Comparison of ENCODE assay signal across 13 cellular contexts in genomic region chr10:113111900-113112853, GRCh38.
A peak's percentile ranks its signal among the peaks of the same experiment; 100 is the strongest.
DNase-seq lines count a peak whose midpoint lies in the region; ATAC-seq and TF ChIP-seq lines count a peak whose summit lies in the region.
"Had no signal": no experiment of that assay in that cellular context is flagged by ENCODE, and none has a peak within 500 bp of the region (broad histone marks: within the 10 kb centered on the region; RNA-seq: fewer than 3 reads in every experiment).

No MANE protein-coding gene starts in this region.

- H3K27ac ChIP-seq in right atrium auricular region: peak overlapping the region in 1 of 2 donors; percentile 23
- no peak overlapping the region for H3K27ac ChIP-seq in mammary epithelial cell (ENCODE audit: insufficient read depth, low read depth, low read length)
- H3K27ac ChIP-seq in aorta (ENCODE audit: low read depth in 1 of 2, low read length in 2 of 2): peak overlapping the region in 1 of 2 donors; percentile 54
- H3K27ac ChIP-seq: HL-60 had no signal

- no peak for DNase-seq in Right ventricle myocardium inferior (ENCODE audit: missing footprints)
- no peak for DNase-seq in right atrium auricular region (ENCODE audit: low spot score)
- peak; percentile 39 for DNase-seq in mammary epithelial cell
- peak; percentile 72 for DNase-seq in left lobe of liver (ENCODE audit: low spot score)
- peak in 1 of 2 donors; percentile 69 for DNase-seq in aorta
- no peak for DNase-seq in activated CD8-positive, alpha-beta T cell treated with anti-CD3 and anti-CD28 coated beads for 36 hours
- DNase-seq: activated CD4-positive, CD25-positive, alpha-beta regulatory T cell treated with anti-CD3 and anti-CD28 coated beads, Interleukin-2, amount 50 U/mL, for 72 hours; activated effector memory CD4-positive, alpha-beta T cell treated with anti-CD3 and anti-CD28 coated beads, Interleukin-2, amount 50 U/mL, for 16 hours; hypothalamus; NCI-H146 had no signal

- CTCF ChIA-PET in mammary epithelial cell (lab: Charles Lee; ENCODE audit: low non-redundant PET): no interaction called here
- CTCF ChIA-PET in activated CD8-positive, alpha-beta T cell treated with anti-CD3 and anti-CD28 coated beads for 36 hours (lab: Charles Lee): no interaction called here

- no peak overlapping the region for H2AFZ ChIP-seq in mammary epithelial cell (ENCODE audit: low read depth, low read length)

- BruUV-seq in mammary epithelial cell (replicated peaks; lab: Mats Ljungman, UMichigan): no TSS peak

- no peaks in the 10 kb centered on the region for H4K20me1 ChIP-seq in mammary epithelial cell (ENCODE audit: insufficient read depth, low read length)

- no peaks in the 10 kb centered on the region for H3K27me3 ChIP-seq in right atrium auricular region
- no peaks in the 10 kb centered on the region for H3K27me3 ChIP-seq in mammary epithelial cell (ENCODE audit: insufficient read depth, low read length)
- H3K27me3 ChIP-seq in aorta (ENCODE audit: control insufficient read depth in 1 of 2, insufficient read depth in 2 of 2, low read length in 1 of 2): no peaks in the 10 kb centered on the region

- no peak overlapping the region for H3K9ac ChIP-seq in mammary epithelial cell (ENCODE audit: insufficient read depth, low read length)

- H3K79me2 ChIP-seq in mammary epithelial cell (ENCODE audit: insufficient read depth, low read length): peaks cover 16% of the 10 kb centered on the region

- TF ChIP-seq CTCF in right atrium auricular region (IDR thresholded peaks at IDR 0.05): no peak
- TF ChIP-seq CTCF in mammary epithelial cell (conservative IDR thresholded peaks at IDR 0.05 in 1 of 2, IDR thresholded peaks at IDR 0.05 in 1 of 2; ENCODE audit: extremely low read depth in 1 of 2, insufficient read depth in 1 of 2, low read depth in 1 of 2, low read length in 2 of 2): no peak
- TF ChIP-seq CTCF in activated CD8-positive, alpha-beta T cell treated with anti-CD3 and anti-CD28 coated beads for 36 hours (IDR thresholded peaks at IDR 0.05): no peak

- intact Hi-C loops in Right ventricle myocardium inferior (cut with DNase I): no loop called here
- intact Hi-C loops in mammary epithelial cell (cut with micrococcal nuclease): no loop called here
- intact Hi-C loops in aorta (cut with DNase I): no loop called here
- intact Hi-C loops in activated CD8-positive, alpha-beta T cell treated with anti-CD3 and anti-CD28 coated beads for 36 hours (cut with micrococcal nuclease): no loop called here

- H3K9me3 Mint-ChIP-seq in activated CD8-positive, alpha-beta T cell treated with anti-CD3 and anti-CD28 coated beads for 36 hours: no peaks in the 10 kb centered on the region

- H3K4me3 ChIP-seq in right atrium auricular region (no peak overlapping the region), mammary epithelial cell (replicated peaks in 1 of 3; ENCODE audit: insufficient read depth in 1 of 3, low read depth in 2 of 3, low read length in 3 of 3) (no peak overlapping the region), aorta (ENCODE audit: low read length in 2 of 2) (no peak overlapping the region)

- H3K36me3 Mint-ChIP-seq in activated CD8-positive, alpha-beta T cell treated with anti-CD3 and anti-CD28 coated beads for 36 hours (ENCODE audit: low read depth): no peaks in the 10 kb centered on the region

- no peak overlapping the region for H3K27ac Mint-ChIP-seq in activated CD8-positive, alpha-beta T cell treated with anti-CD3 and anti-CD28 coated beads for 36 hours

- H3K36me3 ChIP-seq in right atrium auricular region (no peaks in the 10 kb centered on the region), mammary epithelial cell (ENCODE audit: insufficient read depth, low read length) (no peaks in the 10 kb centered on the region), aorta (ENCODE audit: control insufficient read depth in 1 of 2, insufficient read depth in 2 of 2, low read length in 1 of 2) (peaks cover 0 to 1% of the 10 kb centered on the region in 2 donors)

- H3K4me3 Mint-ChIP-seq in activated CD8-positive, alpha-beta T cell treated with anti-CD3 and anti-CD28 coated beads for 36 hours: no peak overlapping the region

- dilution Hi-C loops in mammary epithelial cell (cut with HindIII; ENCODE audit: low sequenced_read_pairs): no loop called here

- 86% methylated on average over 12 of the region's 12 CpGs for WGBS in mammary epithelial cell (ENCODE audit: low coverage, missing lambda C conversion rate)
- 50 to 53% methylated on average over 12 of the region's 12 CpGs for WGBS in aorta, 2 donors

- in situ Hi-C loops in mammary epithelial cell (cut with MboI; ENCODE audit: low sequenced_read_pairs in 2 of 2): no loop called here

- no peaks in the 10 kb centered on the region for H3K9me3 ChIP-seq in right atrium auricular region
- no peaks in the 10 kb centered on the region for H3K9me3 ChIP-seq in mammary epithelial cell (replicated peaks; ENCODE audit: insufficient read depth, low read length)
- no peaks in the 10 kb centered on the region for H3K9me3 ChIP-seq in aorta (ENCODE audit: control insufficient read depth, low read length)

- H3K4me1 ChIP-seq in right atrium auricular region: peaks cover 0 to 13% of the 10 kb centered on the region in 2 donors
- H3K4me1 ChIP-seq in mammary epithelial cell (ENCODE audit: insufficient read depth, low read length): peaks cover under 1% of the 10 kb centered on the region
- H3K4me1 ChIP-seq in aorta (ENCODE audit: control insufficient read depth in 1 of 2, insufficient read depth in 2 of 2, low read length in 2 of 2): peaks cover 4 to 5% of the 10 kb centered on the region in 2 donors

- no peaks in the 10 kb centered on the region for H3K27me3 Mint-ChIP-seq in activated CD8-positive, alpha-beta T cell treated with anti-CD3 and anti-CD28 coated beads for 36 hours

- H3K4me2 ChIP-seq in mammary epithelial cell (ENCODE audit: insufficient read depth, low read depth, low read length): no peak overlapping the region

- peak; percentile 79 for ATAC-seq in Right ventricle myocardium inferior
- peak; percentile 75 for ATAC-seq in left lobe of liver
- peak; percentile 62 for ATAC-seq in aorta (ENCODE audit: low FRiP score)
- no peak for ATAC-seq in GM18907 (IDR thresholded peaks at IDR 0.05; ENCODE audit: unreplicated experiment)
- no peak for ATAC-seq in HG03521 (IDR thresholded peaks at IDR 0.05; ENCODE audit: unreplicated experiment)
- no peak for ATAC-seq in activated CD8-positive, alpha-beta T cell treated with anti-CD3 and anti-CD28 coated beads for 36 hours

- POLR2A ChIA-PET in activated CD8-positive, alpha-beta T cell treated with anti-CD3 and anti-CD28 coated beads for 36 hours (lab: Charles Lee): no interaction called here

- no peaks in the 10 kb centered on the region for H3K4me1 Mint-ChIP-seq in activated CD8-positive, alpha-beta T cell treated with anti-CD3 and anti-CD28 coated beads for 36 hours (ENCODE audit: low read depth)

Comparison
In these comparisons a context has a peak if more than half of its experiments do, and no peak if none do; other contexts are left out.
1. ATAC-seq: peak in Right ventricle myocardium inferior (single experiment), left lobe of liver (single experiment) and aorta (single experiment); none in GM18907 (single experiment), HG03521 (single experiment) and activated CD8-positive, alpha-beta T cell treated with anti-CD3 and anti-CD28 coated beads for 36 hours (single experiment).
2. DNase-seq: peak in mammary epithelial cell (single experiment) and left lobe of liver (single experiment); none in Right ventricle myocardium inferior (single experiment), right atrium auricular region (single experiment) and activated CD8-positive, alpha-beta T cell treated with anti-CD3 and anti-CD28 coated beads for 36 hours (single experiment).